Comparison of ENCODE assay signal across 8 cellular contexts in genomic region chr12:124919646-124920352, GRCh38. TPM values are rescaled to one million over a fixed set of nuclear protein-coding genes. Genes with fewer than 3 reads are reported as not detected.
DNase-seq lines count a peak whose midpoint lies in the region; ATAC-seq and TF ChIP-seq lines count a peak whose summit lies in the region.

No MANE protein-coding gene starts in this region.

- H3K4me3 ChIP-seq in HCT116 (replicated peaks in 1 of 2; ENCODE audit: low read depth in 1 of 2, low read length in 2 of 2) = peak overlapping the region; percentile 37 to 57
- H3K4me3 ChIP-seq in fibroblast of pulmonary artery (replicated peaks; ENCODE audit: low read depth, low read length) = no peak overlapping the region
- no peak overlapping the region for H3K4me3 ChIP-seq in gastrocnemius medialis

- H3K27me3 ChIP-seq in HCT116 (ENCODE audit: insufficient read depth, low read length) (no peaks in the 10 kb centered on the region), gastrocnemius medialis (no peaks in the 10 kb centered on the region)

- in situ Hi-C loops in gastrocnemius medialis (cut with MboI; ENCODE audit: low sequenced_read_pairs in 4 of 4) = loop anchor here in 1 of 4 donors (25.0 kb wide), 1 partner anchor 882 kb away; no protein-coding TSS in a partner anchor

- intact Hi-C loops in HCT116 (cut with micrococcal nuclease) (loop anchor here (5.0 kb wide), 1 partner anchor 287 kb away; no protein-coding TSS in a partner anchor), gastrocnemius medialis (cut with DNase I; ENCODE audit: low total_unique reads) (loop anchor here (10.0 kb wide), 1 partner anchor 525 kb away; no protein-coding TSS in a partner anchor)
- intact Hi-C loops in activated CD4-positive, alpha-beta T cell treated with anti-CD3 and anti-CD28 coated beads, Interleukin-2, amount 10 ng/mL, durations not matched to agents 24 days and 14 days (cut with micrococcal nuclease) = loop anchor here (2.0 to 10.0 kb wide), 3 partner anchors 19 to 1205 kb away; partner anchors contain the start of gene ATP6V0A2

- H3K79me2 ChIP-seq in HCT116 (ENCODE audit: insufficient read depth, low read length) = peaks cover 12% of the 10 kb centered on the region

- peak overlapping the region; percentile 100 for H3K27ac Mint-ChIP-seq in activated CD4-positive, alpha-beta T cell treated with anti-CD3 and anti-CD28 coated beads, Interleukin-2, amount 10 ng/mL, durations not matched to agents 24 days and 14 days

- BruUV-seq in HCT116 (replicated peaks; lab: Mats Ljungman, UMichigan) = no TSS peak

- H3K27ac ChIP-seq in HCT116 (ENCODE audit: low read depth, low read length) (peak overlapping the region; percentile 96), gastrocnemius medialis (peak overlapping the region; percentile 92 to 100 (median 98))

- TF ChIP-seq CTCF in HCT116 (IDR thresholded peaks at IDR 0.05 in 2 of 3, conservative IDR thresholded peaks at IDR 0.05 in 1 of 3; ENCODE audit: borderline replicate concordance in 1 of 3, insufficient read depth in 1 of 3, low read depth in 2 of 3, low read length in 2 of 3) = no peak
- no peak for TF ChIP-seq CTCF in fibroblast of pulmonary artery (IDR thresholded peaks at IDR 0.05; ENCODE audit: low read length, missing control alignments)
- TF ChIP-seq CTCF in gastrocnemius medialis (IDR thresholded peaks at IDR 0.05 in 4 of 5, conservative IDR thresholded peaks at IDR 0.05 in 1 of 5) = no peak

- H3K4me1 ChIP-seq in HCT116 (ENCODE audit: control insufficient read depth in 1 of 2, insufficient read depth in 2 of 2, low read length in 2 of 2) = peaks cover 63 to 91% of the 10 kb centered on the region in 2 experiments
- H3K4me1 ChIP-seq in gastrocnemius medialis = peaks cover 27 to 45% of the 10 kb centered on the region in 2 donors

- H3K4me3 Mint-ChIP-seq in activated CD4-positive, alpha-beta T cell treated with anti-CD3 and anti-CD28 coated beads, Interleukin-2, amount 10 ng/mL, durations not matched to agents 24 days and 14 days = peak overlapping the region; percentile 90

- no peaks in the 10 kb centered on the region for H4K20me1 ChIP-seq in HCT116 (ENCODE audit: insufficient read depth)

- H3K4me2 ChIP-seq in HCT116 (ENCODE audit: low read length) = peak overlapping the region; percentile 96

- H3K9ac ChIP-seq in HCT116 (ENCODE audit: low read length) = peak overlapping the region; percentile 100

- H3K27me3 Mint-ChIP-seq in activated CD4-positive, alpha-beta T cell treated with anti-CD3 and anti-CD28 coated beads, Interleukin-2, amount 10 ng/mL, durations not matched to agents 24 days and 14 days = peaks cover 2% of the 10 kb centered on the region

- no peaks in the 10 kb centered on the region for H3K9me2 ChIP-seq in HCT116 (ENCODE audit: insufficient read depth)

- peak overlapping the region; percentile 82 for H2AFZ ChIP-seq in HCT116 (ENCODE audit: low read depth, low read length, poor library complexity, severe bottlenecking)

- TF ChIP-seq POLR2A in HCT116 (IDR thresholded peaks at IDR 0.05; ENCODE audit: borderline replicate concordance, extremely low read depth, insufficient read depth, insufficient read length) (no peak), gastrocnemius medialis (IDR thresholded peaks at IDR 0.05) (peak in 1 of 2 donors; percentile 24)

- H3K4me1 Mint-ChIP-seq in activated CD4-positive, alpha-beta T cell treated with anti-CD3 and anti-CD28 coated beads, Interleukin-2, amount 10 ng/mL, durations not matched to agents 24 days and 14 days = peaks cover 60% of the 10 kb centered on the region

- POLR2A ChIA-PET in HCT116 (lab: Charles Lee) = interaction anchor here (1.0 to 7.4 kb wide), 3 partner anchors 9 to 17 kb away, joined by 6 to 186 read pairs (median 6); no protein-coding TSS in a partner anchor

- no peak for ATAC-seq in HCT116
- no peak for ATAC-seq in gastrocnemius medialis
- no peak for ATAC-seq in HG02852 (IDR thresholded peaks at IDR 0.05; ENCODE audit: unreplicated experiment)
- ATAC-seq in HG03139 (IDR thresholded peaks at IDR 0.05; ENCODE audit: unreplicated experiment) = no peak

- RAD21 ChIA-PET in HCT116 (lab: Charles Lee; ENCODE audit: low non-redundant PET in 1 of 2, low total read pairs in 2 of 2, uncharacterized antibody in 2 of 2, unreplicated experiment in 2 of 2) = interaction anchor here in 1 of 2 experiments (0.6 kb wide), 1 partner anchor 14 kb away, joined by 3 read pairs; no protein-coding TSS in a partner anchor

- no peaks in the 10 kb centered on the region for H3K9me3 Mint-ChIP-seq in activated CD4-positive, alpha-beta T cell treated with anti-CD3 and anti-CD28 coated beads, Interleukin-2, amount 10 ng/mL, durations not matched to agents 24 days and 14 days

- CTCF ChIA-PET in HCT116 (lab: Charles Lee) = interaction anchor here (3.8 to 7.1 kb wide), 2 partner anchors 14 to 21 kb away, joined by 32 to 44 read pairs; no protein-coding TSS in a partner anchor

- H3K9me3 ChIP-seq in HCT116 (ENCODE audit: control insufficient read depth in 1 of 2, insufficient read depth in 1 of 2, low read depth in 1 of 2, low read length in 2 of 2) (no peaks in the 10 kb centered on the region), gastrocnemius medialis (no peaks in the 10 kb centered on the region)

- no peak for DNase-seq in HCT116 (ENCODE audit: low read depth, low spot score)
- peak; percentile 85 for DNase-seq in activated CD4-positive, alpha-beta T cell treated with anti-CD3 and anti-CD28 coated beads, Interleukin-2, amount 10 ng/mL, durations not matched to agents 24 days and 14 days
- DNase-seq in fibroblast of pulmonary artery (ENCODE audit: low read depth) = peak; percentile 36
- DNase-seq in gastrocnemius medialis = no peak
- DNase-seq in COR-L47 (lab: John Stamatoyannopoulos, UW) = no peak
- no peak for DNase-seq in NCI-H2081 (lab: John Stamatoyannopoulos, UW)

- H3K36me3 ChIP-seq in HCT116 (ENCODE audit: control insufficient read depth in 1 of 2, insufficient read depth in 2 of 2, low read length in 2 of 2) (no peaks in the 10 kb centered on the region), gastrocnemius medialis (no peaks in the 10 kb centered on the region)

- H3K36me3 Mint-ChIP-seq in activated CD4-positive, alpha-beta T cell treated with anti-CD3 and anti-CD28 coated beads, Interleukin-2, amount 10 ng/mL, durations not matched to agents 24 days and 14 days (ENCODE audit: low read depth) = peaks cover 4% of the 10 kb centered on the region

- no peak for TF ChIP-seq RAD21 in HCT116 (IDR thresholded peaks at IDR 0.05; ENCODE audit: low read depth)

TF ChIP-seq in HCT116, 20 proteins besides CTCF, POLR2A, EP300 and RAD21:
- no peak for TF ChIP-seq POLR2AphosphoS5 (IDR thresholded peaks at IDR 0.05; ENCODE audit: low read depth, low read length)
- no peak for TF ChIP-seq SIN3A (IDR thresholded peaks at IDR 0.05; ENCODE audit: low read depth)
- no peak for TF ChIP-seq CEBPB (IDR thresholded peaks at IDR 0.05; ENCODE audit: low read depth)
- TF ChIP-seq TCF7L2 (IDR thresholded peaks at IDR 0.05; ENCODE audit: borderline replicate concordance, extremely low read depth, insufficient read depth, insufficient read length) = no peak
- no peak for TF ChIP-seq YY1 (IDR thresholded peaks at IDR 0.05; ENCODE audit: extremely low read depth, insufficient replicate concordance, low read depth, low read length)
- TF ChIP-seq ZNF274 (IDR thresholded peaks at IDR 0.05; ENCODE audit: low read depth, low read length) = no peak
- no peak for TF ChIP-seq JUND (IDR thresholded peaks at IDR 0.05)
- TF ChIP-seq, protein P1, sequence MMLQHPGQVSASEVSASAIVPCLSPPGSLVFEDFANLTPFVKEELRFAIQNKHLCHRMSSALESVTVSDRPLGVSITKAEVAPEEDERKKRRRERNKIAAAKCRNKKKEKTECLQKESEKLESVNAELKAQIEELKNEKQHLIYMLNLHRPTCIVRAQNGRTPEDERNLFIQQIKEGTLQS (IDR thresholded peaks at IDR 0.05) = no peak
- no peak for TF ChIP-seq ELF1 (IDR thresholded peaks at IDR 0.05; ENCODE audit: borderline replicate concordance, low read depth)
- no peak for TF ChIP-seq CBX3 (IDR thresholded peaks at IDR 0.05; ENCODE audit: low read depth)
- no peak for TF ChIP-seq EZH2phosphoT487 (IDR thresholded peaks at IDR 0.05; ENCODE audit: borderline replicate concordance)

RNA-seq across cellular contexts. Expression of gene UBC, which starts 5.3 kb away (rescaled TPM):
- total RNA-seq in HCT116 (2021; ENCODE audit: unreplicated experiment) (1,259 TPM), gastrocnemius medialis (over 10,000 TPM in 2 of 4 donors, 1,000 to 10,000 TPM in 2; 3,173 to 12,805 (median 9,048) TPM)
- 1,986 and 3,408 TPM in 2 replicates for polyA plus RNA-seq in HCT116 (2012)
- total RNA-seq in activated CD4-positive, alpha-beta T cell treated with anti-CD3 and anti-CD28 coated beads, Interleukin-2, amount 10 ng/mL, durations not matched to agents 24 days and 14 days = 778 and 788 TPM in 2 replicates

RNA-seq across cellular contexts. Expression of gene SCARB1, which starts 56.1 kb away (rescaled TPM):
- total RNA-seq in HCT116 (2021; ENCODE audit: unreplicated experiment) (95.5 TPM), gastrocnemius medialis (1 to 10 TPM; 5.4 to 8.7 (median 6.2) TPM)
- polyA plus RNA-seq in HCT116 (2012) = 114 and 120 TPM in 2 replicates
- 23.8 and 25.6 TPM in 2 replicates for total RNA-seq in activated CD4-positive, alpha-beta T cell treated with anti-CD3 and anti-CD28 coated beads, Interleukin-2, amount 10 ng/mL, durations not matched to agents 24 days and 14 days

Comparison
In these comparisons a context has a peak if more than half of its experiments do, and no peak if none do; other contexts are left out.
1. DNase-seq: peak in activated CD4-positive, alpha-beta T cell treated with anti-CD3 and anti-CD28 coated beads, Interleukin-2, amount 10 ng/mL, durations not matched to agents 24 days and 14 days (single experiment) and fibroblast of pulmonary artery (single experiment); none in HCT116 (single experiment), gastrocnemius medialis (0 of 2), COR-L47 (single experiment) and NCI-H2081 (0 of 2).
2. H3K4me3 ChIP-seq: peak in HCT116 (2 of 2); none in fibroblast of pulmonary artery (single experiment) and gastrocnemius medialis (0 of 4).